In genomic region chr16:85269165-85269564, GRCh38 we compare ENCODE assay signal across 25 cellular contexts.
"Had no signal": no experiment of that assay in that cellular context is flagged by ENCODE, and none has a peak within 500 bp of the region (broad histone marks: within the 10 kb centered on the region; RNA-seq: fewer than 3 reads in every experiment).

No MANE protein-coding gene starts in this region.

- H3K27me3 Mint-ChIP-seq: stimulated activated naive CD8-positive, alpha-beta T cell treated with anti-CD3 and anti-CD28 coated beads, Interleukin-15, amount 100 ng/mL, for 72 hours had no signal

- H3K27ac Mint-ChIP-seq: nephron progenitor cell; progenitor cell of endocrine pancreas; stimulated activated naive B cell treated with anti-CD40 and anti-IgM and Interleukin-4, amounts not matched to agents 10 μg/mL and 1 μg/mL and 100 μg/mL, for 72 hours; stimulated activated naive CD8-positive, alpha-beta T cell treated with anti-CD3 and anti-CD28 coated beads, Interleukin-15, amount 100 ng/mL, for 72 hours had no signal

- ATAC-seq: foreskin keratinocyte; left colon; pancreas; right lobe of liver; stimulated activated naive B cell treated with anti-CD40 and anti-IgM and Interleukin-4, amounts not matched to agents 10 μg/mL and 1 μg/mL and 100 μg/mL, for 72 hours; stimulated activated naive CD8-positive, alpha-beta T cell treated with anti-CD3 and anti-CD28 coated beads, Interleukin-15, amount 100 ng/mL, for 72 hours; upper lobe of right lung had no signal

- H3K27me3 ChIP-seq: colonic mucosa, foreskin keratinocyte, heart left ventricle, pancreas, right lobe of liver, spleen, testis, tibial nerve, upper lobe of right lung, vagina had no signal

- H3K4me3 Mint-ChIP-seq: naive B cell; nephron progenitor cell; stimulated activated naive B cell treated with anti-CD40 and anti-IgM and Interleukin-4, amounts not matched to agents 10 μg/mL and 1 μg/mL and 100 μg/mL, for 72 hours; stimulated activated naive CD8-positive, alpha-beta T cell treated with anti-CD3 and anti-CD28 coated beads, Interleukin-15, amount 100 ng/mL, for 72 hours had no signal

- H3K4me1 Mint-ChIP-seq: naive B cell; stimulated activated naive B cell treated with anti-CD40 and anti-IgM and Interleukin-4, amounts not matched to agents 10 μg/mL and 1 μg/mL and 100 μg/mL, for 72 hours; stimulated activated naive CD8-positive, alpha-beta T cell treated with anti-CD3 and anti-CD28 coated beads, Interleukin-15, amount 100 ng/mL, for 72 hours had no signal

- H3K4me3 ChIP-seq: colonic mucosa, heart left ventricle, pancreas, right lobe of liver, spleen, testis, tibial nerve, upper lobe of right lung, vagina had no signal

- DNase-seq: colonic mucosa; dermis blood vessel endothelial cell; erythroblast; foreskin keratinocyte; heart left ventricle; hippocampal formation; left colon; mesendoderm; naive B cell; nephron progenitor cell; occipital lobe; pancreas; right lobe of liver; spleen; stimulated activated CD4-positive, alpha-beta T cell treated with anti-CD3 and anti-CD28 coated beads, Interleukin-15, amount 100 ng/mL, for 24 hours; stimulated activated CD4-positive, alpha-beta T cell treated with anti-CD3 and anti-CD28 coated beads, Interleukin-1b, Interleukin-23, amount 100 ng/mL, for 48 hours; stimulated activated CD4-positive, alpha-beta T cell treated with anti-CD3 and anti-CD28 coated beads, Interleukin-4, amount 100 ng/mL, for 4 hours; stimulated activated naive B cell treated with anti-CD40 and anti-IgM and Interleukin-4, amounts not matched to agents 10 μg/mL and 1 μg/mL and 100 μg/mL, for 72 hours; stimulated activated naive CD8-positive, alpha-beta T cell treated with anti-CD3 and anti-CD28 coated beads, Interleukin-15, amount 100 ng/mL, for 72 hours; testis; upper lobe of right lung had no signal

- H3K27ac ChIP-seq: colonic mucosa, foreskin keratinocyte, heart left ventricle, pancreas, right lobe of liver, spleen, testis, tibial nerve, upper lobe of right lung, vagina had no signal

- H3K9me3 ChIP-seq: colonic mucosa, heart left ventricle, pancreas, right lobe of liver, spleen, testis, tibial nerve, upper lobe of right lung, vagina had no signal

- H3K36me3 Mint-ChIP-seq: naive B cell had no signal

- H3K36me3 ChIP-seq: colonic mucosa, heart left ventricle, pancreas, right lobe of liver, spleen, tibial nerve, upper lobe of right lung, vagina had no signal

- H3K4me1 ChIP-seq: colonic mucosa, foreskin keratinocyte, heart left ventricle, pancreas, right lobe of liver, testis, upper lobe of right lung, vagina had no signal

- FAIRE-seq: endothelial cell of umbilical vein, pancreas had no signal

- H3K9me3 Mint-ChIP-seq: nephron progenitor cell; stimulated activated naive CD8-positive, alpha-beta T cell treated with anti-CD3 and anti-CD28 coated beads, Interleukin-15, amount 100 ng/mL, for 72 hours had no signal
